Comparison of ENCODE assay signal across 3 cellular contexts in genomic region chr6:27195547-27195946, GRCh38. TPM values are rescaled to one million over a fixed set of nuclear protein-coding genes. Genes with fewer than 3 reads are reported as not detected.
"Had no signal": no experiment of that assay in that cellular context is flagged by ENCODE, and none has a peak within 500 bp of the region (broad histone marks: within the 10 kb centered on the region; RNA-seq: fewer than 3 reads in every experiment).

No MANE protein-coding gene starts in this region.

RNA-seq across cellular contexts. Expression of gene PRSS16, which starts 52.0 kb away (rescaled TPM):
- total RNA-seq: left ventricle myocardium superior, lung microvascular endothelial cell, myocyte had no signal
